In the genomic region with DNA sequence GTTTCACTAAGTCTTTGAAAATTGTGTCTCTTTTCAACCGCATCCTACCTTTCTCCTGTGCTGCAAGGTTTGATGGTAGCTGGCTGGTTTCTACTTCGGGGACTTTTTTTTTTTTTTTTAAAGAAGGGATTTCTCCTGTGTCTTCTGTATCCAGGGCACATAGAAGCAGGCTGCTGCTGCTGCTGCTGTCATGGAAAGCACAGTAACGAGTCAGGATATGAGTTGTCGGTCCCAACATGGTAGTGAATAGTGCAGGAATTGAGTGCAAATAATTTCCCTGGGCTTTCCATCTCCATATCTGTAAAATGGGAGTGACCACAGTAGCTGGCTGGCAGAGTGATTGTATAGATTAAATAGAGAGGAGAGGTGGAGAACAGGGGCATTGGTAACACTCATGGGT, we compare ENCODE assay signal across 20 cellular contexts.
"Had no signal": no experiment of that assay in that cellular context is flagged by ENCODE, and none has a peak within 500 bp of the region (broad histone marks: within the 10 kb centered on the region; RNA-seq: fewer than 3 reads in every experiment).

No MANE protein-coding gene starts in this region.

- H3K27ac ChIP-seq: Peyer's patch, RWPE1, SJCRH30 had no signal

- H3K4me1 ChIP-seq: Peyer's patch had no signal

- DNase-seq: activated CD4-positive, alpha-beta T cell treated with anti-CD3 and anti-CD28 coated beads, Interleukin-2, amount 10 ng/mL, durations not matched to agents 24 days and 14 days; activated CD4-positive, alpha-beta T cell treated with anti-CD3 and anti-CD28 coated beads, Interleukin-2, amount 50 U/mL, for 48 hours; activated CD4-positive, CD25-positive, alpha-beta regulatory T cell treated with anti-CD3 and anti-CD28 coated beads, Interleukin-2, amount 50 U/mL, for 72 hours; activated CD8-positive, alpha-beta memory T cell treated with anti-CD3 and anti-CD28 coated beads, Interleukin-2, amount 10 ng/mL, durations not matched to agents 7 days and 5 days; activated effector memory CD4-positive, alpha-beta T cell treated with Interleukin-2 at 50 U/mL for 16 hours; activated naive CD4-positive, alpha-beta T cell; activated naive CD8-positive, alpha-beta T cell treated with anti-CD3 and anti-CD28 coated beads, Interleukin-2, amount 50 U/mL, for 24 hours; activated T-cell treated with anti-CD3 and anti-CD28 coated beads, Interleukin-2, amount 50 U/mL, for 24 hours; amniotic stem cell; NCI-H1105 treated with DMSO at 0.1 percent for 48 hours; NCI-H1436 treated with DMSO at 0.1 percent for 48 hours; NCI-H187; NCI-H2081; NCI-H524; Peyer's patch; Right ventricle myocardium superior; SJCRH30; SK-N-SH had no signal

- H3K9me3 ChIP-seq: Peyer's patch, SJCRH30, SK-N-SH had no signal

- H3K36me3 ChIP-seq: Peyer's patch, SJCRH30 had no signal

- H3K27me3 ChIP-seq: Peyer's patch, SJCRH30 had no signal

- ATAC-seq: activated CD8-positive, alpha-beta memory T cell treated with anti-CD3 and anti-CD28 coated beads, Interleukin-2, amount 10 ng/mL, durations not matched to agents 7 days and 5 days; activated naive CD8-positive, alpha-beta T cell treated with anti-CD3 and anti-CD28 coated beads, Interleukin-2, amount 50 U/mL, for 24 hours; WTC11 had no signal

- H3K4me3 ChIP-seq: Peyer's patch, SJCRH30 had no signal
